8 cellular contexts compared by ENCODE assay signal in the genomic region with DNA sequence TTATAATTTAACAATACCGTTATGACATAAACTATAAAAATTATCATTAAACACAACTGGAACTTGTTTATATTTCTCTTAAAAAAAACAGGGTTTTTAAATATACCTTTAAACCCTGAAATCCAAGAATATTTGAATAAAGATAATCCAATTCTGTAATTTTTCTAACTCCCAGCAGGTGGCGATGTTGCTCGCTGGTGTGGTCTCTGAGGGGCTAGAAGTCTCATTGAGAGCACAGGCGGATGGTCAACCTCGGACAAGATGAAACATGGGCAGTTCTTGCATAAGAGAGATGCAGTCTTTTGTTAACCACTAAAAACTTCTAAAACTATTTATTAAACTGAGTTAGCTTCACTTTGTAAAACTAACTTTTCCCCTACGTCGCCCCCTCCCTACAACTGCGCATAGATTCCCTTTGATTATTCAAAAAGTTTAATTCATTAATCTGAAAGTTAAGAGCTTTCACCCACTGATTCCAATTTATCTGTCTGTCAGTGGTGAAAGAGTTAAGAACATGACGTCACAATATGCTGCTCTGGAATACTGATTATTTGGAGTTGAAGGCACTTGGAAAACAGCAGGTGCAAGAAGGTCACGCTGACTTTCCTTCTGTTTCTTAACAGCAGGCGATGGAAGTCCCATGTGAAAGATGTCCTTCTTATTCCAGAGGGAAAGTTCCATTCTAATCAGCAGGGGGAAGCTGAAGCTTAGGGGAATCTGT.
DNase-seq lines count a peak whose midpoint lies in the region; ATAC-seq and FAIRE-seq lines count a peak whose summit lies in the region.

No MANE protein-coding gene starts in this region.

- ATAC-seq in GM18858 (IDR thresholded peaks at IDR 0.05; ENCODE audit: unreplicated experiment): no peak

- peak; percentile 43 for FAIRE-seq in colon (lab: Jason Lieb, UNC)

- DNase-seq in DMS79 treated with DMSO at 0.1 percent for 48 hours (lab: John Stamatoyannopoulos, UW) (peak; percentile 1), DMS79 (lab: John Stamatoyannopoulos, UW) (no peak), LoVo (ENCODE audit: low spot score) (peak; percentile 48), T1000 (lab: John Stamatoyannopoulos, UW) (peak; percentile 13), kidney tubule cell (ENCODE audit: low spot score) (peak; percentile 59)
- DNase-seq in stimulated activated CD4-positive, alpha-beta T cell treated with anti-CD3 and anti-CD28 coated beads, Interleukin-4, amount 100 ng/mL, for 48 hours (ENCODE audit: low read depth in 2 of 2): peak; percentile 1 to 15
